ENCODE assay signal across 38 cellular contexts in genomic region chrX:49856819-49857218, GRCh38. TPM values are rescaled to one million over a fixed set of nuclear protein-coding genes. Genes with fewer than 3 reads are reported as not detected.
"Had no signal": no experiment of that assay in that cellular context is flagged by ENCODE, and none has a peak within 500 bp of the region (broad histone marks: within the 10 kb centered on the region; RNA-seq: fewer than 3 reads in every experiment).

No MANE protein-coding gene starts in this region.

- H3K4me1 Mint-ChIP-seq: activated T-helper 17 cell treated with anti-CD3 and anti-CD28 coated beads, Interleukin-2, amount 50 U/mL, for 72 hours; WTC11 had no signal

- H3K9me3 ChIP-seq: body of pancreas, esophagus squamous epithelium, gastroesophageal sphincter, heart right ventricle had no signal

- FAIRE-seq: colon, endometrium, endothelial cell of umbilical vein, TTC549 had no signal

- DNase-seq: activated CD4-positive, alpha-beta T cell treated with anti-CD3 and anti-CD28 coated beads for 1 hour; activated CD4-positive, alpha-beta T cell treated with anti-CD3 and anti-CD28 coated beads for 48 hours; activated CD4-positive, alpha-beta T cell treated with anti-CD3 and anti-CD28 coated beads, Interleukin-2, amount 50 U/mL, for 1 hour; activated CD4-positive, alpha-beta T cell treated with anti-CD3 and anti-CD28 coated beads, Interleukin-2, amount 50 U/mL, for 48 hours; activated CD8-positive, alpha-beta memory T cell treated with anti-CD3 and anti-CD28 coated beads for 24 hours; activated CD8-positive, alpha-beta T cell treated with anti-CD3 and anti-CD28 coated beads for 36 hours; activated effector memory CD4-positive, alpha-beta T cell treated with Interleukin-2 at 50 U/mL for 16 hours; activated gamma-delta T cell treated with Interleukin-2 at 50 U/mL for 16 hours; activated naive CD4-positive, alpha-beta T cell treated with anti-CD3 and anti-CD28 coated beads, Interleukin-2, amount 50 U/mL, for 16 hours; activated naive CD4-positive, alpha-beta T cell treated with Interleukin-2 at 50 U/mL for 16 hours; activated T-cell treated with anti-CD3 and anti-CD28 coated beads, Interleukin-2, amount 50 U/mL, for 4 hours; amniotic stem cell; anterior cingulate cortex; body of pancreas; caudate nucleus; cortex of kidney; dermis blood vessel endothelial cell; effector CD4-positive, alpha-beta T cell; esophagus squamous epithelium; foreskin melanocyte; heart right ventricle; T-helper 2 cell had no signal

- ATAC-seq: activated CD8-positive, alpha-beta T cell treated with anti-CD3 and anti-CD28 coated beads for 36 hours; activated T-cell treated with anti-CD3 and anti-CD28 coated beads, Interleukin-2, amount 50 U/mL, for 4 hours; activated T-helper 17 cell treated with anti-CD3 and anti-CD28 coated beads, Interleukin-2, amount 50 U/mL, for 72 hours; body of pancreas; gastroesophageal sphincter; heart right ventricle; WTC11 had no signal

- H3K27ac Mint-ChIP-seq: activated CD8-positive, alpha-beta T cell treated with anti-CD3 and anti-CD28 coated beads for 36 hours; activated naive CD8-positive, alpha-beta T cell; activated T-helper 17 cell treated with anti-CD3 and anti-CD28 coated beads, Interleukin-2, amount 50 U/mL, for 72 hours; WTC11 had no signal

- H3K4me3 ChIP-seq: body of pancreas, esophagus squamous epithelium, gastroesophageal sphincter, heart right ventricle had no signal

- H3K27me3 Mint-ChIP-seq: activated naive CD8-positive, alpha-beta T cell had no signal

- H3K27ac ChIP-seq: body of pancreas, epithelial cell of prostate, esophagus squamous epithelium, gastroesophageal sphincter, heart right ventricle, VCaP had no signal

- H3K36me3 ChIP-seq: esophagus squamous epithelium, gastroesophageal sphincter, heart right ventricle had no signal

- H3K9me3 Mint-ChIP-seq: activated CD8-positive, alpha-beta T cell treated with anti-CD3 and anti-CD28 coated beads for 36 hours; activated T-cell treated with anti-CD3 and anti-CD28 coated beads, Interleukin-2, amount 50 U/mL, for 4 hours; activated T-helper 17 cell treated with anti-CD3 and anti-CD28 coated beads, Interleukin-2, amount 50 U/mL, for 72 hours; WTC11 had no signal

- H3K36me3 Mint-ChIP-seq: activated naive CD8-positive, alpha-beta T cell; WTC11 had no signal

- H3K4me3 Mint-ChIP-seq: activated CD8-positive, alpha-beta T cell treated with anti-CD3 and anti-CD28 coated beads for 36 hours; activated naive CD8-positive, alpha-beta T cell; activated T-cell treated with anti-CD3 and anti-CD28 coated beads, Interleukin-2, amount 50 U/mL, for 4 hours; activated T-helper 17 cell treated with anti-CD3 and anti-CD28 coated beads, Interleukin-2, amount 50 U/mL, for 72 hours; WTC11 had no signal

- H3K27me3 ChIP-seq: body of pancreas, esophagus squamous epithelium, gastroesophageal sphincter had no signal

- H3K4me1 ChIP-seq: body of pancreas, esophagus squamous epithelium, gastroesophageal sphincter, heart right ventricle had no signal

RNA-seq across cellular contexts. Expression of gene PAGE4, which starts 27.7 kb away (rescaled TPM):
- total RNA-seq: activated CD8-positive, alpha-beta T cell treated with anti-CD3 and anti-CD28 coated beads for 36 hours; activated T-cell treated with anti-CD3 and anti-CD28 coated beads, Interleukin-2, amount 50 U/mL, for 4 hours; activated T-helper 17 cell treated with anti-CD3 and anti-CD28 coated beads, Interleukin-2, amount 50 U/mL, for 72 hours; body of pancreas; chondrocyte; dermis blood vessel endothelial cell; endothelial cell of umbilical vein; esophagus squamous epithelium; fibroblast of lung; fibroblast of villous mesenchyme; glomerular endothelial cell; heart right ventricle; T-helper 1 cell treated with Interleukin-12 subunit alpha and Interleukin-12 subunit beta and Interleukin-4 antibody, amounts not matched to agents 30 ng/mL and 1 ng/mL, for 36 hours; WTC11 had no signal
- polyA plus RNA-seq: adipose tissue, endothelial cell of umbilical vein, fibroblast of lung, heart right ventricle had no signal
